Comparison of ENCODE assay signal across 37 cellular contexts in the genomic region with DNA sequence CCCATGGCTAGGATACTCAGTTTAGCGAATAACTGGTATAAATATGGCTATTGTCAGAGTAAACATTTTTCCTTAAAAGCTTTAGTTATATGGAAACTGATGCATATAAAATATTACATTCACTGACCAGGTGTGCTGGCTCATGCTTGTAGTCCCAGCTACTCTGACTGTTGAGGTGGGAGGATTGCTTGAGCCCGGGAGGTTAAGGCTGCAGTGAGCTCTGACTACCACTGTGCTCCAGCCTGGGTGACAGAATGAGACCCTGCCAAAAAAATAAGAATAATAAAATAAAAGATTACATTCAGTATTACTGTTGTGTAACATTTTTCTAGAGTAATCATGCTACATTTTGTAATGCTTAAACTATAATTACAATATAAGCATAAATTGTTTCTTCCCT.
"Had no signal": no experiment of that assay in that cellular context is flagged by ENCODE, and none has a peak within 500 bp of the region (broad histone marks: within the 10 kb centered on the region; RNA-seq: fewer than 3 reads in every experiment).

No MANE protein-coding gene starts in this region.

- H3K4me1 Mint-ChIP-seq: activated naive CD4-positive, alpha-beta T cell treated with anti-CD3 and anti-CD28 coated beads, Interleukin-2, amount 10 ng/mL, durations not matched to agents 7 days and 5 days; activated naive CD4-positive, alpha-beta T cell treated with anti-CD3 and anti-CD28 coated beads, Interleukin-2, amount 50 U/mL, for 24 hours; activated naive CD8-positive, alpha-beta T cell treated with anti-CD3 and anti-CD28 coated beads for 36 hours; activated naive CD8-positive, alpha-beta T cell treated with anti-CD3 and anti-CD28 coated beads, Interleukin-2, amount 10 ng/mL, durations not matched to agents 7 days and 5 days; activated naive CD8-positive, alpha-beta T cell treated with anti-CD3 and anti-CD28 coated beads, Interleukin-2, amount 50 U/mL, for 24 hours; activated T-helper 17 cell treated with anti-CD3 and anti-CD28 coated beads, Interleukin-2, amount 50 U/mL, for 72 hours; central memory CD8-positive, alpha-beta T cell had no signal

- H3K27ac Mint-ChIP-seq: activated naive CD4-positive, alpha-beta T cell treated with anti-CD3 and anti-CD28 coated beads for 36 hours; activated naive CD4-positive, alpha-beta T cell treated with anti-CD3 and anti-CD28 coated beads, Interleukin-2, amount 10 ng/mL, durations not matched to agents 7 days and 5 days; activated naive CD4-positive, alpha-beta T cell treated with anti-CD3 and anti-CD28 coated beads, Interleukin-2, amount 50 U/mL, for 24 hours; activated naive CD4-positive, alpha-beta T cell treated with anti-CD3 and anti-CD28 coated beads, Interleukin-2, amount 50 U/mL, for 72 hours; activated naive CD8-positive, alpha-beta T cell; activated naive CD8-positive, alpha-beta T cell treated with anti-CD3 and anti-CD28 coated beads for 36 hours; activated naive CD8-positive, alpha-beta T cell treated with anti-CD3 and anti-CD28 coated beads, Interleukin-2, amount 10 ng/mL, durations not matched to agents 7 days and 5 days; activated naive CD8-positive, alpha-beta T cell treated with anti-CD3 and anti-CD28 coated beads, Interleukin-2, amount 50 U/mL, for 24 hours; activated T-cell treated with anti-CD3 and anti-CD28 coated beads, Interleukin-2, amount 50 U/mL, for 24 hours; activated T-cell treated with anti-CD3 and anti-CD28 coated beads, Interleukin-2, amount 50 U/mL, for 72 hours; activated T-helper 1 cell treated with anti-CD3 and anti-CD28 coated beads, Interleukin-12 subunit alpha, Interleukin-12 subunit beta, Interleukin-2, Interleukin-4 antibody, amounts not matched to agents 30 ng/mL and 10 ng/mL and 1 ng/mL, durations not matched to agents 14 hours and 24 hours and 36 hours; activated T-helper 17 cell treated with anti-CD3 and anti-CD28 coated beads, Interleukin-2, amount 50 U/mL, for 72 hours; activated T-helper 2 cell treated with anti-CD3 and anti-CD28 coated beads, Interferon-gamma antibody, Interleukin-2, Interleukin-4, amounts not matched to agents 10 μg/mL and 5 μg/mL and 100 μg/mL, durations not matched to agents 14 hours and 24 hours and 36 hours; brain had no signal

- ATAC-seq: activated naive CD4-positive, alpha-beta T cell treated with anti-CD3 and anti-CD28 coated beads, Interleukin-2, amount 50 U/mL, for 72 hours; activated naive CD8-positive, alpha-beta T cell treated with anti-CD3 and anti-CD28 coated beads, Interleukin-2, amount 50 U/mL, for 24 hours; activated T-cell treated with anti-CD3 and anti-CD28 coated beads, Interleukin-2, amount 50 U/mL, for 4 hours; activated T-cell treated with anti-CD3 and anti-CD28 coated beads, Interleukin-2, amount 50 U/mL, for 72 hours; activated T-helper 17 cell treated with anti-CD3 and anti-CD28 coated beads, Interleukin-2, amount 50 U/mL, for 72 hours; body of pancreas had no signal

- H3K27ac ChIP-seq: adrenal gland, ascending aorta, body of pancreas, brain microvascular endothelial cell, breast epithelium, cardiac muscle cell had no signal

- H3K4me3 ChIP-seq: adrenal gland, ascending aorta, body of pancreas, breast epithelium, cardiac muscle cell had no signal

- H3K9me3 ChIP-seq: adrenal gland, ascending aorta, body of pancreas, breast epithelium had no signal

- H3K27me3 Mint-ChIP-seq: activated naive CD4-positive, alpha-beta T cell treated with anti-CD3 and anti-CD28 coated beads, Interleukin-2, amount 10 ng/mL, durations not matched to agents 7 days and 5 days; activated naive CD4-positive, alpha-beta T cell treated with anti-CD3 and anti-CD28 coated beads, Interleukin-2, amount 50 U/mL, for 24 hours; activated naive CD8-positive, alpha-beta T cell; activated naive CD8-positive, alpha-beta T cell treated with anti-CD3 and anti-CD28 coated beads for 36 hours; activated naive CD8-positive, alpha-beta T cell treated with anti-CD3 and anti-CD28 coated beads, Interleukin-2, amount 10 ng/mL, durations not matched to agents 7 days and 5 days; activated naive CD8-positive, alpha-beta T cell treated with anti-CD3 and anti-CD28 coated beads, Interleukin-2, amount 50 U/mL, for 24 hours; activated T-cell treated with anti-CD3 and anti-CD28 coated beads, Interleukin-2, amount 50 U/mL, for 24 hours; activated T-helper 17 cell treated with anti-CD3 and anti-CD28 coated beads, Interleukin-2, amount 50 U/mL, for 72 hours; brain; central memory CD8-positive, alpha-beta T cell had no signal

- H3K36me3 ChIP-seq: adrenal gland, ascending aorta, brain microvascular endothelial cell, breast epithelium, cardiac muscle cell had no signal

- H3K36me3 Mint-ChIP-seq: activated naive CD4-positive, alpha-beta T cell treated with anti-CD3 and anti-CD28 coated beads, Interleukin-2, amount 10 ng/mL, durations not matched to agents 7 days and 5 days; activated naive CD4-positive, alpha-beta T cell treated with anti-CD3 and anti-CD28 coated beads, Interleukin-2, amount 50 U/mL, for 24 hours; activated naive CD4-positive, alpha-beta T cell treated with anti-CD3 and anti-CD28 coated beads, Interleukin-2, amount 50 U/mL, for 72 hours; activated naive CD8-positive, alpha-beta T cell; activated naive CD8-positive, alpha-beta T cell treated with anti-CD3 and anti-CD28 coated beads for 36 hours; activated naive CD8-positive, alpha-beta T cell treated with anti-CD3 and anti-CD28 coated beads, Interleukin-2, amount 10 ng/mL, durations not matched to agents 7 days and 5 days; brain had no signal

- H3K9me3 Mint-ChIP-seq: activated naive CD4-positive, alpha-beta T cell treated with anti-CD3 and anti-CD28 coated beads for 36 hours; activated naive CD4-positive, alpha-beta T cell treated with anti-CD3 and anti-CD28 coated beads, Interleukin-2, amount 10 ng/mL, durations not matched to agents 7 days and 5 days; activated T-cell treated with anti-CD3 and anti-CD28 coated beads, Interleukin-2, amount 50 U/mL, for 72 hours; activated T-helper 1 cell treated with anti-CD3 and anti-CD28 coated beads, Interleukin-12 subunit alpha, Interleukin-12 subunit beta, Interleukin-2, Interleukin-4 antibody, amounts not matched to agents 30 ng/mL and 10 ng/mL and 1 ng/mL, durations not matched to agents 14 hours and 24 hours and 36 hours; activated T-helper 17 cell treated with anti-CD3 and anti-CD28 coated beads, Interleukin-2, amount 50 U/mL, for 72 hours; activated T-helper 2 cell treated with anti-CD3 and anti-CD28 coated beads, Interferon-gamma antibody, Interleukin-2, Interleukin-4, amounts not matched to agents 10 μg/mL and 5 μg/mL and 100 μg/mL, durations not matched to agents 14 hours and 24 hours and 36 hours; brain had no signal

- DNase-seq: activated effector memory CD4-positive, alpha-beta T cell treated with anti-CD3 and anti-CD28 coated beads, Interleukin-2, amount 50 U/mL, for 16 hours; activated effector memory CD4-positive, alpha-beta T cell treated with Interleukin-2 at 50 U/mL for 16 hours; activated gamma-delta T cell; activated gamma-delta T cell treated with Interleukin-2 at 50 U/mL for 16 hours; activated naive CD4-positive, alpha-beta T cell; activated naive CD4-positive, alpha-beta T cell treated with anti-CD3 and anti-CD28 coated beads for 36 hours; activated naive CD4-positive, alpha-beta T cell treated with anti-CD3 and anti-CD28 coated beads, Interleukin-2, amount 10 ng/mL, durations not matched to agents 7 days and 5 days; activated naive CD4-positive, alpha-beta T cell treated with anti-CD3 and anti-CD28 coated beads, Interleukin-2, amount 50 U/mL, for 16 hours; activated naive CD4-positive, alpha-beta T cell treated with Interleukin-2 at 50 U/mL for 16 hours; activated naive CD8-positive, alpha-beta T cell treated with anti-CD3 and anti-CD28 coated beads for 36 hours; activated naive CD8-positive, alpha-beta T cell treated with anti-CD3 and anti-CD28 coated beads, Interleukin-2, amount 10 ng/mL, durations not matched to agents 7 days and 5 days; activated naive CD8-positive, alpha-beta T cell treated with anti-CD3 and anti-CD28 coated beads, Interleukin-2, amount 50 U/mL, for 24 hours; activated T-cell treated with anti-CD3 and anti-CD28 coated beads, Interleukin-2, amount 50 U/mL, for 24 hours; activated T-cell treated with anti-CD3 and anti-CD28 coated beads, Interleukin-2, amount 50 U/mL, for 4 hours; activated T-cell treated with anti-CD3 and anti-CD28 coated beads, Interleukin-2, amount 50 U/mL, for 48 hours; activated T-cell treated with anti-CD3 and anti-CD28 coated beads, Interleukin-2, amount 50 U/mL, for 72 hours; adrenal gland; amniotic stem cell; amygdala; anterior cingulate cortex; aorta; body of pancreas; brain microvascular endothelial cell; caudate nucleus; central memory CD4-positive, alpha-beta T cell; cerebellar nuclear complex had no signal

- H3K27me3 ChIP-seq: adrenal gland, ascending aorta, body of pancreas, brain microvascular endothelial cell, breast epithelium, cardiac muscle cell had no signal

- H3K4me3 Mint-ChIP-seq: activated naive CD4-positive, alpha-beta T cell treated with anti-CD3 and anti-CD28 coated beads for 36 hours; activated naive CD4-positive, alpha-beta T cell treated with anti-CD3 and anti-CD28 coated beads, Interleukin-2, amount 10 ng/mL, durations not matched to agents 7 days and 5 days; activated naive CD4-positive, alpha-beta T cell treated with anti-CD3 and anti-CD28 coated beads, Interleukin-2, amount 50 U/mL, for 24 hours; activated naive CD8-positive, alpha-beta T cell; activated naive CD8-positive, alpha-beta T cell treated with anti-CD3 and anti-CD28 coated beads for 36 hours; activated naive CD8-positive, alpha-beta T cell treated with anti-CD3 and anti-CD28 coated beads, Interleukin-2, amount 10 ng/mL, durations not matched to agents 7 days and 5 days; activated naive CD8-positive, alpha-beta T cell treated with anti-CD3 and anti-CD28 coated beads, Interleukin-2, amount 50 U/mL, for 24 hours; activated T-cell treated with anti-CD3 and anti-CD28 coated beads, Interleukin-2, amount 50 U/mL, for 24 hours; activated T-cell treated with anti-CD3 and anti-CD28 coated beads, Interleukin-2, amount 50 U/mL, for 4 hours; activated T-cell treated with anti-CD3 and anti-CD28 coated beads, Interleukin-2, amount 50 U/mL, for 72 hours; activated T-helper 1 cell treated with anti-CD3 and anti-CD28 coated beads, Interleukin-12 subunit alpha, Interleukin-12 subunit beta, Interleukin-2, Interleukin-4 antibody, amounts not matched to agents 30 ng/mL and 10 ng/mL and 1 ng/mL, durations not matched to agents 14 hours and 24 hours and 36 hours; activated T-helper 17 cell treated with anti-CD3 and anti-CD28 coated beads, Interleukin-2, amount 50 U/mL, for 72 hours; brain; central memory CD8-positive, alpha-beta T cell had no signal

- H3K4me1 ChIP-seq: adrenal gland, ascending aorta, body of pancreas, breast epithelium had no signal
